19 cellular contexts compared by ENCODE assay signal in the genomic region with DNA sequence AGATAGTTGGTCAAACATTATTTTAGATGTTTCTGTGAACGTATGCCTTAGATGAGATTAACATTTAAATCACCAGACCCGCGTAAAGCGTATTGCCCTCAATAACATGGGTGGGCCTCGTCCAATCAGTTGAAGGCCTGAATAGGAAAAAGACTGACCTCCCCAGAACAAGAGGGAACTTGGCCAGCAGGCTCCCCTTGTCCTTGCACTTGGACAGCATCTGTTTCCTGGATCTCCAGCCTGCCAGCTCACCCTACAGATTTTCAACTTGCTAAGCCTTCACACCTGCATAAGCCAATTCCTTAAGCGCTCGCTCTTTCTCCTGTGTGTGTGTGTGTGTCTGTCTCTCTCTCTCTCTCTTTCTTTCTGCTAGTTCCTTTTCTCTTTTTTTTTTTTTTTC. TPM values are rescaled to one million over a fixed set of nuclear protein-coding genes. Genes with fewer than 3 reads are reported as not detected.
DNase-seq lines count a peak whose midpoint lies in the region; ATAC-seq and TF ChIP-seq lines count a peak whose summit lies in the region.
"Had no signal": no experiment of that assay in that cellular context is flagged by ENCODE, and none has a peak within 500 bp of the region (broad histone marks: within the 10 kb centered on the region; RNA-seq: fewer than 3 reads in every experiment).

No MANE protein-coding gene starts in this region.

- TF ChIP-seq CTCF in natural killer cell (IDR thresholded peaks at IDR 0.05) (no peak), MCF 10A (IDR thresholded peaks at IDR 0.05; ENCODE audit: unreplicated experiment) (no peak)

- intact Hi-C loops in natural killer cell (cut with micrococcal nuclease) = loop anchor here (10.0 kb wide), 1 partner anchor 77 kb away; a partner anchor contains a TSS
- intact Hi-C loops in MCF 10A (cut with micrococcal nuclease) = no loop called here

- H3K4me1 Mint-ChIP-seq in natural killer cell = peaks cover 42 to 61% of the 10 kb centered on the region in 2 donors
- peaks cover 40 to 45% of the 10 kb centered on the region in 2 donors for H3K4me1 Mint-ChIP-seq in natural killer cell treated with Interleukin-12 subunit alpha and Interleukin-12 subunit beta and Interleukin-15 and Interleukin-18, amount 100 ng/mL, for 72 hours (ENCODE audit: low read depth in 2 of 2)
- peaks cover 69% of the 10 kb centered on the region for H3K4me1 Mint-ChIP-seq in activated T-helper 17 cell treated with anti-CD3 and anti-CD28 coated beads, Interleukin-2, amount 50 U/mL, for 72 hours
- H3K4me1 Mint-ChIP-seq in naive thymus-derived CD8-positive, alpha-beta T cell = peaks cover 35 to 87% (median 84%) of the 10 kb centered on the region in 4 donors
- peaks cover 19% of the 10 kb centered on the region for H3K4me1 Mint-ChIP-seq in MCF 10A (ENCODE audit: insufficient read depth, unreplicated experiment)

- no peak for ATAC-seq in natural killer cell
- ATAC-seq in natural killer cell treated with Interleukin-12 subunit alpha and Interleukin-12 subunit beta and Interleukin-15 and Interleukin-18, amount 100 ng/mL, for 72 hours = no peak
- no peak for ATAC-seq in activated T-helper 17 cell treated with anti-CD3 and anti-CD28 coated beads, Interleukin-2, amount 50 U/mL, for 72 hours (replicated peaks)
- ATAC-seq in naive thymus-derived CD8-positive, alpha-beta T cell = no peak
- ATAC-seq: heart right ventricle, left lung, Panc1 had no signal

- H3K27me3 Mint-ChIP-seq in natural killer cell (ENCODE audit: low read depth in 2 of 2) (no peaks in the 10 kb centered on the region), MCF 10A (ENCODE audit: insufficient read depth, unreplicated experiment) (no peaks in the 10 kb centered on the region)
- no peaks in the 10 kb centered on the region for H3K27me3 Mint-ChIP-seq in natural killer cell treated with Interleukin-12 subunit alpha and Interleukin-12 subunit beta and Interleukin-15 and Interleukin-18, amount 100 ng/mL, for 72 hours
- no peaks in the 10 kb centered on the region for H3K27me3 Mint-ChIP-seq in activated T-helper 17 cell treated with anti-CD3 and anti-CD28 coated beads, Interleukin-2, amount 50 U/mL, for 72 hours
- no peaks in the 10 kb centered on the region for H3K27me3 Mint-ChIP-seq in naive thymus-derived CD8-positive, alpha-beta T cell
- H3K27me3 Mint-ChIP-seq: activated B cell treated with CpG ODN at 0.5 μM for 24 hours had no signal

- no peaks in the 10 kb centered on the region for H3K9me3 Mint-ChIP-seq in natural killer cell
- no peaks in the 10 kb centered on the region for H3K9me3 Mint-ChIP-seq in natural killer cell treated with Interleukin-12 subunit alpha and Interleukin-12 subunit beta and Interleukin-15 and Interleukin-18, amount 100 ng/mL, for 72 hours
- H3K9me3 Mint-ChIP-seq in activated T-helper 17 cell treated with anti-CD3 and anti-CD28 coated beads, Interleukin-2, amount 50 U/mL, for 72 hours = no peaks in the 10 kb centered on the region
- no peaks in the 10 kb centered on the region for H3K9me3 Mint-ChIP-seq in naive thymus-derived CD8-positive, alpha-beta T cell
- no peaks in the 10 kb centered on the region for H3K9me3 Mint-ChIP-seq in MCF 10A (ENCODE audit: unreplicated experiment)
- H3K9me3 Mint-ChIP-seq: activated B cell treated with CpG ODN at 0.5 μM for 24 hours; activated naive CD4-positive, alpha-beta T cell treated with anti-CD3 and anti-CD28 coated beads, Interleukin-2, amount 50 U/mL, for 72 hours had no signal

- no peak overlapping the region for H3K4me3 Mint-ChIP-seq in natural killer cell
- no peak overlapping the region for H3K4me3 Mint-ChIP-seq in natural killer cell treated with Interleukin-12 subunit alpha and Interleukin-12 subunit beta and Interleukin-15 and Interleukin-18, amount 100 ng/mL, for 72 hours
- peak overlapping the region; percentile 67 for H3K4me3 Mint-ChIP-seq in activated T-helper 17 cell treated with anti-CD3 and anti-CD28 coated beads, Interleukin-2, amount 50 U/mL, for 72 hours
- H3K4me3 Mint-ChIP-seq in naive thymus-derived CD8-positive, alpha-beta T cell = peak overlapping the region in 5 of 10 donors; percentile 24 to 74 (median 39)
- H3K4me3 Mint-ChIP-seq in MCF 10A (ENCODE audit: unreplicated experiment) = no peak overlapping the region

- H3K27ac Mint-ChIP-seq in natural killer cell (peak overlapping the region; percentile 74 to 77), MCF 10A (ENCODE audit: low read depth, unreplicated experiment) (no peak overlapping the region)
- H3K27ac Mint-ChIP-seq in natural killer cell treated with Interleukin-12 subunit alpha and Interleukin-12 subunit beta and Interleukin-15 and Interleukin-18, amount 100 ng/mL, for 72 hours = peak overlapping the region in 1 of 2 donors; percentile 50
- H3K27ac Mint-ChIP-seq in activated T-helper 17 cell treated with anti-CD3 and anti-CD28 coated beads, Interleukin-2, amount 50 U/mL, for 72 hours = peak overlapping the region; percentile 89
- H3K27ac Mint-ChIP-seq in naive thymus-derived CD8-positive, alpha-beta T cell = peak overlapping the region in 7 of 10 donors; percentile 45 to 92 (median 72)

- POLR2A ChIA-PET in naive thymus-derived CD8-positive, alpha-beta T cell (lab: Charles Lee) = interaction anchor here (0.7 to 1.9 kb wide), 3 partner anchors 8 to 27 kb away, joined by 5 to 9 read pairs (median 7); a partner anchor contains a TSS
- POLR2A ChIA-PET in MCF 10A (lab: Yijun Ruan, JAX) = no interaction called here

- H3K36me3 Mint-ChIP-seq in natural killer cell = no peaks in the 10 kb centered on the region
- no peaks in the 10 kb centered on the region for H3K36me3 Mint-ChIP-seq in natural killer cell treated with Interleukin-12 subunit alpha and Interleukin-12 subunit beta and Interleukin-15 and Interleukin-18, amount 100 ng/mL, for 72 hours
- peaks cover 16% of the 10 kb centered on the region for H3K36me3 Mint-ChIP-seq in activated T-helper 17 cell treated with anti-CD3 and anti-CD28 coated beads, Interleukin-2, amount 50 U/mL, for 72 hours (ENCODE audit: low read depth)
- peaks cover 0 to 14% (median 5%) of the 10 kb centered on the region in 3 donors for H3K36me3 Mint-ChIP-seq in naive thymus-derived CD8-positive, alpha-beta T cell
- H3K36me3 Mint-ChIP-seq in MCF 10A (ENCODE audit: insufficient read depth, unreplicated experiment) = peaks cover 47% of the 10 kb centered on the region
- H3K36me3 Mint-ChIP-seq: activated naive CD4-positive, alpha-beta T cell treated with anti-CD3 and anti-CD28 coated beads, Interleukin-2, amount 50 U/mL, for 72 hours had no signal

- DNase-seq in natural killer cell = no peak
- no peak for DNase-seq in natural killer cell treated with Interleukin-12 subunit alpha and Interleukin-12 subunit beta and Interleukin-15 and Interleukin-18, amount 100 ng/mL, for 72 hours (ENCODE audit: low spot score)
- no peak for DNase-seq in naive thymus-derived CD8-positive, alpha-beta T cell
- DNase-seq in ureter (ENCODE audit: low spot score) = peak; percentile 40
- no peak for DNase-seq in hypothalamus (lab: John Stamatoyannopoulos, UW)
- DNase-seq in MCF 10A (ENCODE audit: unreplicated experiment) = no peak
- no peak for DNase-seq in HK-2 (ENCODE audit: unreplicated experiment)
- DNase-seq: activated B cell treated with CpG ODN at 0.5 μM for 24 hours; activated CD8-positive, alpha-beta T cell treated with anti-CD3 and anti-CD28 coated beads, Interleukin-2, amount 10 ng/mL, durations not matched to agents 7 days and 5 days; DMS79 treated with DMSO at 0.1 percent for 48 hours; heart right ventricle; NCI-H1048; NCI-H2029; NCI-H226; stimulated activated CD8-positive, alpha-beta memory T cell treated with anti-CD3 and anti-CD28 coated beads, Interleukin-4, amount 100 ng/mL, for 48 hours had no signal

- no TSS peak for BruUV-seq in MCF 10A (replicated peaks; lab: Mats Ljungman, UMichigan)

- CTCF ChIA-PET in MCF 10A (lab: Yijun Ruan, JAX) = interaction anchor here (0.6 to 1.1 kb wide), 2 partner anchors 44 to 275 kb away, joined by 3 read pairs; no protein-coding TSS in a partner anchor

RNA-seq across cellular contexts. Expression of a gene that starts 8.2 kb away (rescaled TPM):
- 100 to 1,000 TPM; 102 to 132 (median 107) TPM for total RNA-seq in natural killer cell
- total RNA-seq in natural killer cell treated with Interleukin-12 subunit alpha and Interleukin-12 subunit beta and Interleukin-15 and Interleukin-18, amount 100 ng/mL, for 72 hours = 10 to 100 TPM; 30.4 to 38.9 TPM
- total RNA-seq in activated T-helper 17 cell treated with anti-CD3 and anti-CD28 coated beads, Interleukin-2, amount 50 U/mL, for 72 hours = 10 to 100 TPM; 21.5 to 60.0 TPM
- 10 to 100 TPM; 45.9 to 47.8 TPM for total RNA-seq in naive thymus-derived CD8-positive, alpha-beta T cell
- polyA plus RNA-seq in naive thymus-derived CD8-positive, alpha-beta T cell = 10 to 100 TPM; 26.6 to 29.6 (median 29.2) TPM
- total RNA-seq in ureter = 36.9 TPM
- total RNA-seq in MCF 10A (2022) = 28.2 and 41.9 TPM in 2 replicates

RNA-seq across cellular contexts. Expression of a gene that starts 50.6 kb away (rescaled TPM):
- 10 to 100 TPM; 40.4 to 46.1 (median 40.7) TPM for total RNA-seq in natural killer cell
- 10 to 100 TPM; 32.1 to 45.4 TPM for total RNA-seq in natural killer cell treated with Interleukin-12 subunit alpha and Interleukin-12 subunit beta and Interleukin-15 and Interleukin-18, amount 100 ng/mL, for 72 hours
- total RNA-seq in activated T-helper 17 cell treated with anti-CD3 and anti-CD28 coated beads, Interleukin-2, amount 50 U/mL, for 72 hours = 10 to 100 TPM; 35.3 to 36.9 TPM
- total RNA-seq in naive thymus-derived CD8-positive, alpha-beta T cell = 10 to 100 TPM; 29.5 to 32.6 TPM
- polyA plus RNA-seq in naive thymus-derived CD8-positive, alpha-beta T cell = 10 to 100 TPM in 2 of 3 donors, 1 to 10 TPM in 1; 7.9 to 17.8 (median 11.0) TPM
- total RNA-seq in ureter = 21.9 TPM
- 27.2 and 30.2 TPM in 2 replicates for total RNA-seq in MCF 10A (2022)
